Comparison of ENCODE assay signal across 8 cellular contexts in genomic region chr10:90911133-90912048, GRCh38. TPM values are rescaled to one million over a fixed set of nuclear protein-coding genes. Genes with fewer than 3 reads are reported as not detected.
DNase-seq lines count a peak whose midpoint lies in the region; ATAC-seq and TF ChIP-seq lines count a peak whose summit lies in the region.
"Not testable (repeated sequence)": the region's sequence is repeated elsewhere in the genome, so short reads cannot be mapped to it uniquely, and the experiment has no call there.

No MANE protein-coding gene starts in this region.

- H4K20me1 ChIP-seq in DND-41 (ENCODE audit: insufficient read depth, low read length): not testable (repeated sequence)

- ATAC-seq in DND-41 (ENCODE audit: insufficient read depth, low read depth): peak; percentile 91
- ATAC-seq in GM21786 (IDR thresholded peaks at IDR 0.05; ENCODE audit: unreplicated experiment): peak; percentile 86
- ATAC-seq in mucosa of descending colon: peak; percentile 89
- ATAC-seq in stimulated activated naive CD8-positive, alpha-beta T cell treated with anti-CD3 and anti-CD28 coated beads, Interleukin-15, Interleukin-2, amounts not matched to agents 100 U/mL and 50 U/mL, for 24 hours: peak; percentile 83

- not testable (repeated sequence) for H3K36me3 ChIP-seq in DND-41 (ENCODE audit: insufficient read depth, low read length); mucosa of descending colon (ENCODE audit: low read depth)

- peak overlapping the region; percentile 44 for H3K9ac ChIP-seq in DND-41 (ENCODE audit: low read depth, low read length)

- peaks cover 75% of the 10 kb centered on the region for H3K4me1 ChIP-seq in DND-41 (ENCODE audit: insufficient read depth, low read length)
- not testable (repeated sequence) for H3K4me1 ChIP-seq in mucosa of descending colon (ENCODE audit: low read depth)

- H3K4me3 ChIP-seq in DND-41 (ENCODE audit: low read depth in 1 of 2, low read length in 2 of 2); epithelial cell of esophagus (ENCODE audit: low read length); mucosa of descending colon: not testable (repeated sequence)

- intact Hi-C loops in mucosa of descending colon (cut with DNase I, micrococcal nuclease): loop anchor here in 1 of 2 donors (10.0 kb wide), 1 partner anchor 343 kb away; no protein-coding TSS in a partner anchor

- not testable (repeated sequence) for H3K27me3 ChIP-seq in DND-41 (ENCODE audit: insufficient read depth, low read length, poor library complexity)

- peak overlapping the region; percentile 87 for H3K27ac ChIP-seq in DND-41 (ENCODE audit: low read length)

- H3K9me3 ChIP-seq in DND-41 (ENCODE audit: insufficient read depth, low read length, severe bottlenecking); mucosa of descending colon: not testable (repeated sequence)

- H3K79me2 ChIP-seq in DND-41 (ENCODE audit: insufficient read depth, low read length): not testable (repeated sequence)

- DNase-seq in DND-41 (peak; percentile 88), LHCN-M2 (ENCODE audit: low read depth) (peak; percentile 83), OCI-M1 (lab: John Stamatoyannopoulos, UW) (peak; percentile 86), activated T-cell treated with anti-CD3 and anti-CD28 coated beads for 1 hour (ENCODE audit: low read depth) (peak; percentile 9), epithelial cell of esophagus (ENCODE audit: low read depth) (peak; percentile 82), mucosa of descending colon (peak in 2 of 3 donors; percentile 27 to 82)
- DNase-seq in stimulated activated naive CD8-positive, alpha-beta T cell treated with anti-CD3 and anti-CD28 coated beads, Interleukin-15, Interleukin-2, amounts not matched to agents 100 U/mL and 50 U/mL, for 24 hours: peak; percentile 49

- peak overlapping the region; percentile 17; the same call in 1 of the 2 replicates for H3K4me2 ChIP-seq in DND-41 (ENCODE audit: insufficient read depth, low read length)

- TF ChIP-seq CTCF in DND-41 (IDR thresholded peaks at IDR 0.05; ENCODE audit: borderline replicate concordance, extremely low read depth, low read length, poor library complexity, severe bottlenecking) (peak; percentile 89), epithelial cell of esophagus (IDR thresholded peaks at IDR 0.05; ENCODE audit: insufficient read depth, low read depth, low read length, missing control alignments) (peak; percentile 86), mucosa of descending colon (IDR thresholded peaks at IDR 0.05) (peak; percentile 67)

- H2AFZ ChIP-seq in DND-41 (ENCODE audit: low read depth, low read length): peak overlapping the region; percentile 48; the same call in 1 of the 2 replicates

RNA-seq across cellular contexts. Expression of gene ANKRD1, which starts 9.5 kb away (rescaled TPM):
- 216 and 251 TPM in 2 replicates for total RNA-seq in LHCN-M2 (2014; rRNA removed)
- 641 TPM for polyA plus RNA-seq in LHCN-M2 (2012)
- 1 to 10 TPM in 1 of 3 donors, under 1 TPM in 1, not detected in 1; 0.23 to 1.7 TPM for total RNA-seq in mucosa of descending colon

RNA-seq across cellular contexts. Expression of gene RPP30, which starts 39.6 kb away (rescaled TPM):
- total RNA-seq in LHCN-M2 (2014; rRNA removed) (55.0 and 56.6 TPM in 2 replicates), mucosa of descending colon (10 to 100 TPM; 20.6 to 25.1 (median 24.3) TPM)
- polyA plus RNA-seq in LHCN-M2 (2012): 39.4 TPM

RNA-seq across cellular contexts. Expression of gene HTR7, which starts 53.6 kb away (rescaled TPM):
- total RNA-seq in LHCN-M2 (2014; rRNA removed): 18.3 and 19.6 TPM in 2 replicates
- 2.1 TPM for polyA plus RNA-seq in LHCN-M2 (2012)
- total RNA-seq in mucosa of descending colon: under 1 TPM; 0.24 to 0.51 (median 0.46) TPM

Comparison
In these comparisons a context has a peak if more than half of its experiments do, and no peak if none do; other contexts are left out.
1. DNase-seq: peak in every context shown above with its lines; median percentile 88 in DND-41; 86 in OCI-M1; 83 in LHCN-M2; 82 in epithelial cell of esophagus; 54 in mucosa of descending colon; 49 in stimulated activated naive CD8-positive, alpha-beta T cell treated with anti-CD3 and anti-CD28 coated beads, Interleukin-15, Interleukin-2, amounts not matched to agents 100 U/mL and 50 U/mL, for 24 hours; 9 in activated T-cell treated with anti-CD3 and anti-CD28 coated beads for 1 hour.
2. RNA of gene ANKRD1, which starts 9.5 kb away (total RNA-seq): 216 to 251 TPM in LHCN-M2; 0.23 to 1.7 TPM in mucosa of descending colon; every median in the first group is over 10 times any median in the second.
3. RNA of gene HTR7, which starts 53.6 kb away (total RNA-seq): 18.3 to 19.6 TPM in LHCN-M2; 0.24 to 0.51 TPM in mucosa of descending colon; every median in the first group is over 10 times any median in the second.
4. Peak in every context shown above with its lines, with median percentiles within 50 percentile points of each other: ATAC-seq and CTCF ChIP-seq.